Comparison of ENCODE assay signal across 8 cellular contexts in genomic region chr17:7833011-7833794, GRCh38. TPM values are rescaled to one million over a fixed set of nuclear protein-coding genes. Genes with fewer than 3 reads are reported as not detected.
DNase-seq lines count a peak whose midpoint lies in the region; ATAC-seq, FAIRE-seq and TF ChIP-seq lines count a peak whose summit lies in the region.

No MANE protein-coding gene starts in this region.

- H3K9me3 Mint-ChIP-seq in activated naive CD4-positive, alpha-beta T cell treated with anti-CD3 and anti-CD28 coated beads for 36 hours, result no peaks in the 10 kb centered on the region

- H3K4me2 ChIP-seq in K562 (ENCODE audit: insufficient read depth, low read length), result peak overlapping the region; percentile 80

- FAIRE-seq in K562 (lab: Jason Lieb, UNC), result no peak

- CTCF ChIA-PET in activated naive CD4-positive, alpha-beta T cell treated with anti-CD3 and anti-CD28 coated beads for 36 hours (lab: Charles Lee), result interaction anchor here (0.8 to 3.0 kb wide), 6 partner anchors 9 to 100 kb away, joined by 3 to 17 read pairs (median 4); no protein-coding TSS in a partner anchor
- CTCF ChIA-PET in K562 (lab: Yijun Ruan, JAX; ENCODE audit: low intra/inter-chr PET ratio), result no interaction called here

- ATAC-seq in K562, result no peak
- no peak for ATAC-seq in lower lobe of right lung
- no peak for ATAC-seq in HG03175 (IDR thresholded peaks at IDR 0.05; ENCODE audit: unreplicated experiment)

- H3K36me3 ChIP-seq in K562 (ENCODE audit: control insufficient read depth, insufficient read depth, low read length) (no peaks in the 10 kb centered on the region), lower lobe of right lung (no peaks in the 10 kb centered on the region), tibial nerve (no peaks in the 10 kb centered on the region)

- no peak for DNase-seq in activated naive CD4-positive, alpha-beta T cell treated with anti-CD3 and anti-CD28 coated beads for 36 hours
- no peak for DNase-seq in activated naive CD4-positive, alpha-beta T cell treated with Interleukin-2 at 50 U/mL for 16 hours
- DNase-seq in K562 (ENCODE audit: extremely low read depth in 1 of 4, low spot score in 3 of 4) (no peak), lower lobe of right lung (no peak), tibial nerve (ENCODE audit: low spot score in 2 of 2) (no peak), cortex of kidney (lab: John Stamatoyannopoulos, UW) (no peak), ecto neural progenitor cell (ENCODE audit: low spot score) (no peak)

- peaks cover 14 to 17% of the 10 kb centered on the region in 2 experiments; a peak in 4 of 5 replicates for H3K27me3 ChIP-seq in K562 (ENCODE audit: control insufficient read depth in 2 of 2, insufficient read depth in 2 of 2, low read length in 2 of 2)
- H3K27me3 ChIP-seq in lower lobe of right lung (ENCODE audit: low read depth), result peaks cover 3% of the 10 kb centered on the region
- H3K27me3 ChIP-seq in tibial nerve, result peaks cover 0 to 18% of the 10 kb centered on the region in 2 donors

- peak overlapping the region; percentile 23 for H3K27ac Mint-ChIP-seq in activated naive CD4-positive, alpha-beta T cell treated with anti-CD3 and anti-CD28 coated beads for 36 hours

- TF ChIP-seq RAD21 in K562 (CRISPR knock-in tag; conservative IDR thresholded peaks at IDR 0.05 in 1 of 2, IDR thresholded peaks at IDR 0.05 in 1 of 2), result no peak

- H2AFZ ChIP-seq in K562 (ENCODE audit: low read depth, low read length), result peak overlapping the region; percentile 87

- no peaks in the 10 kb centered on the region for H3K27me3 Mint-ChIP-seq in activated naive CD4-positive, alpha-beta T cell treated with anti-CD3 and anti-CD28 coated beads for 36 hours (ENCODE audit: low read depth)

- H3K9me3 ChIP-seq in K562 (replicated peaks; ENCODE audit: control insufficient read depth, insufficient read depth, low read depth, low read length) (no peaks in the 10 kb centered on the region), lower lobe of right lung (no peaks in the 10 kb centered on the region), tibial nerve (no peaks in the 10 kb centered on the region)

- POLR2A ChIA-PET in K562 (lab: Yijun Ruan, JAX), result interaction anchor here (0.6 to 1.2 kb wide), 4 partner anchors 9 to 50 kb away, joined by 3 to 4 read pairs (median 4); no protein-coding TSS in a partner anchor

- WGBS in K562 (ENCODE audit: insufficient coverage, low coverage, missing lambda C conversion rate), result 45% methylated on average over 10 of the region's 19 CpGs
- 28 to 43% methylated on average over 19 of the region's 19 CpGs for WGBS in tibial nerve, 2 donors

- no peaks in the 10 kb centered on the region; the same call in 2 of the 3 replicates for H3K79me2 ChIP-seq in K562 (ENCODE audit: control insufficient read depth, insufficient read depth, low read length)

- no peaks in the 10 kb centered on the region for H3K9me1 ChIP-seq in K562 (ENCODE audit: control insufficient read depth, insufficient read depth, low read length)

- no peak for TF ChIP-seq CTCF in K562 (IDR thresholded peaks at IDR 0.05 in 2 of 3, conservative IDR thresholded peaks at IDR 0.05 in 1 of 3; ENCODE audit: insufficient read depth in 2 of 3, low read depth in 1 of 3, low read length in 3 of 3)
- no peak for TF ChIP-seq CTCF in lower lobe of right lung (IDR thresholded peaks at IDR 0.05)
- no peak for TF ChIP-seq CTCF in tibial nerve (IDR thresholded peaks at IDR 0.05)

- H3K4me3 ChIP-seq in K562 (peak overlapping the region; percentile 65), lower lobe of right lung (peak overlapping the region; percentile 87), tibial nerve (peak overlapping the region; percentile 65 to 95 (median 75))

- H3K27ac ChIP-seq in K562 (ENCODE audit: extremely low read depth, low read depth, low read length), result no peak overlapping the region
- peak overlapping the region; percentile 99 for H3K27ac ChIP-seq in lower lobe of right lung
- H3K27ac ChIP-seq in tibial nerve, result peak overlapping the region in 3 of 4 donors; percentile 96 to 99 (median 97)

- in situ Hi-C loops in K562 (cut with MboI), result no loop called here

- TF ChIP-seq EP300 in K562 (IDR thresholded peaks at IDR 0.05; ENCODE audit: low read length) (no peak), tibial nerve (IDR thresholded peaks at IDR 0.05) (no peak)

- no peaks in the 10 kb centered on the region for H4K20me1 ChIP-seq in K562 (replicated peaks; ENCODE audit: control insufficient read depth, insufficient read depth, low read length)

- peaks cover 26% of the 10 kb centered on the region for H3K4me1 Mint-ChIP-seq in activated naive CD4-positive, alpha-beta T cell treated with anti-CD3 and anti-CD28 coated beads for 36 hours (ENCODE audit: low read depth)

- peaks cover 18 to 38% of the 10 kb centered on the region in 2 experiments for H3K4me1 ChIP-seq in K562 (replicated peaks in 1 of 2; ENCODE audit: control insufficient read depth in 2 of 2, insufficient read depth in 2 of 2, low read length in 2 of 2)
- H3K4me1 ChIP-seq in lower lobe of right lung, result peaks cover 15% of the 10 kb centered on the region
- peaks cover 0 to 29% (median 25%) of the 10 kb centered on the region in 4 donors for H3K4me1 ChIP-seq in tibial nerve

- H3K4me3 Mint-ChIP-seq in activated naive CD4-positive, alpha-beta T cell treated with anti-CD3 and anti-CD28 coated beads for 36 hours, result peak overlapping the region; percentile 93

- peak overlapping the region in 1 of 2 experiments; percentile 55; a peak in 3 of 4 replicates for H3K9ac ChIP-seq in K562 (ENCODE audit: insufficient read depth in 1 of 2, low read depth in 2 of 2, low read length in 2 of 2)

- no peak for TF ChIP-seq POLR2A in K562 (conservative IDR thresholded peaks at IDR 0.05)
- no peak for TF ChIP-seq POLR2A in tibial nerve (IDR thresholded peaks at IDR 0.05)

- intact Hi-C loops in activated naive CD4-positive, alpha-beta T cell treated with anti-CD3 and anti-CD28 coated beads for 36 hours (cut with micrococcal nuclease), result loop anchor here (10.0 kb wide), 1 partner anchor 452 kb away; the partner anchor contains the start of gene RANGRF
- intact Hi-C loops in K562 (cut with micrococcal nuclease), result loop anchor here (10.0 kb wide), 2 partner anchors 62 to 292 kb away; partner anchors contain the start of gene HES7
- intact Hi-C loops in lower lobe of right lung (cut with DNase I), result no loop called here

- H3K36me3 Mint-ChIP-seq in activated naive CD4-positive, alpha-beta T cell treated with anti-CD3 and anti-CD28 coated beads for 36 hours (ENCODE audit: low read depth), result no peaks in the 10 kb centered on the region

- no TSS peak for BruUV-seq in K562 (replicated peaks; lab: Mats Ljungman, UMichigan)

RNA-seq across cellular contexts. Expression of gene KDM6B, which starts 0.8 kb away (rescaled TPM):
- total RNA-seq in activated naive CD4-positive, alpha-beta T cell treated with anti-CD3 and anti-CD28 coated beads for 36 hours, result 10 to 100 TPM; 22.7 to 24.1 TPM
- total RNA-seq in K562 (2011; cell fraction: chromatin; rRNA removed; ENCODE audit: low replicate concordance), result 35.9 and 42.7 TPM in 2 replicates
- 14.5 and 17.1 TPM in 2 replicates for total RNA-seq in K562 (2011; cell fraction: nucleolus; rRNA removed)
- 33.6 and 57.3 TPM in 2 replicates for total RNA-seq in K562 (2011; cell fraction: nucleoplasm; rRNA removed)
- total RNA-seq in K562 (2014; rRNA removed) (2.7 and 5.0 TPM in 2 replicates), K562 (2014; rRNA removed; fragmentation: Illumina TruSeq; extraction: Trizol) (1.4 and 2.2 TPM in 2 replicates), K562 (2015; rRNA removed; fragmentation: Illumina TruSeq; extraction: Trizol) (0.47 and 0.98 TPM in 2 replicates), K562 (2021) (19.0 and 22.9 TPM in 2 replicates), lower lobe of right lung (46.1 TPM), tibial nerve (10 to 100 TPM in 2 of 4 donors, 1 to 10 TPM in 2; 7.5 to 10.8 (median 9.7) TPM)
- polyA plus RNA-seq in K562 (2011; rRNA removed) (0.32 and 0.99 TPM in 2 replicates), K562 (2014; fragmentation: Illumina TruSeq; extraction: Trizol) (3.9 and 6.1 TPM in 2 replicates), K562 (2014; fragmentation: Nextera tagmentation; extraction: Ambion mirVana) (under 1 TPM; 0.01 to 0.06 TPM), K562 (2014; rRNA removed) (2.7 and 3.0 TPM in 2 replicates)
- 0.32 and 0.33 TPM in 2 replicates for polyA plus RNA-seq in K562 (2011; cell fraction: cytosol; rRNA removed)
- 5.9 and 6.5 TPM in 2 replicates for polyA plus RNA-seq in K562 (2011; cell fraction: nucleus; rRNA removed)
- polyA plus RNA-seq in K562 (2012), result 4.8 and 14.4 TPM in 2 replicates
- polyA minus RNA-seq in K562 (2011; rRNA and poly(A)+ RNA removed), result 1.7 and 5.4 TPM in 2 replicates
- polyA minus RNA-seq in K562 (2011; cell fraction: cytosol; rRNA and poly(A)+ RNA removed), result 4.2 and 4.6 TPM in 2 replicates
- polyA minus RNA-seq in K562 (2011; cell fraction: nucleus; rRNA and poly(A)+ RNA removed), result 5.1 and 21.4 TPM in 2 replicates

RNA-seq across cellular contexts. Expression of gene TMEM88, which starts 21.7 kb away (rescaled TPM):
- 1 to 10 TPM; 1.2 to 1.5 TPM for total RNA-seq in activated naive CD4-positive, alpha-beta T cell treated with anti-CD3 and anti-CD28 coated beads for 36 hours
- total RNA-seq in K562 (2011; cell fraction: chromatin; rRNA removed; ENCODE audit: low replicate concordance), result 4.3 and 8.8 TPM in 2 replicates
- total RNA-seq in K562 (2011; cell fraction: nucleolus; rRNA removed), result 3.3 and 4.3 TPM in 2 replicates
- 2.1 and 4.4 TPM in 2 replicates for total RNA-seq in K562 (2011; cell fraction: nucleoplasm; rRNA removed)
- total RNA-seq in K562 (2014; rRNA removed) (0.32 TPM in 1 of 2 replicates, not detected in the other), K562 (2014; rRNA removed; fragmentation: Illumina TruSeq; extraction: Trizol) (not detected in 2 replicates), K562 (2015; rRNA removed; fragmentation: Illumina TruSeq; extraction: Trizol) (not detected in 2 replicates), K562 (2021) (1.0 and 1.4 TPM in 2 replicates), lower lobe of right lung (12.0 TPM), tibial nerve (10 to 100 TPM in 3 of 4 donors, 1 to 10 TPM in 1; 9.2 to 41.7 (median 25.6) TPM)
- polyA plus RNA-seq in K562 (2011; rRNA removed) (0.12 and 0.13 TPM in 2 replicates), K562 (2014; fragmentation: Illumina TruSeq; extraction: Trizol) (0.42 TPM in 2 replicates), K562 (2014; fragmentation: Nextera tagmentation; extraction: Ambion mirVana) (under 1 TPM in 1 of 2 experiments, not detected in 1; 0.10 TPM), K562 (2014; rRNA removed) (0.40 TPM in 1 of 2 replicates, not detected in the other)
- 0.16 and 0.18 TPM in 2 replicates for polyA plus RNA-seq in K562 (2011; cell fraction: cytosol; rRNA removed)
- 1.1 and 2.4 TPM in 2 replicates for polyA plus RNA-seq in K562 (2011; cell fraction: nucleus; rRNA removed)
- polyA plus RNA-seq in K562 (2012), result 0.33 and 1.8 TPM in 2 replicates
- polyA minus RNA-seq in K562 (2011; rRNA and poly(A)+ RNA removed), result not detected in 2 replicates
- polyA minus RNA-seq in K562 (2011; cell fraction: cytosol; rRNA and poly(A)+ RNA removed), result not detected in 2 replicates
- polyA minus RNA-seq in K562 (2011; cell fraction: nucleus; rRNA and poly(A)+ RNA removed), result 0.27 and 0.78 TPM in 2 replicates

RNA-seq across cellular contexts. Expression of gene NAA38, which starts 24.2 kb away (rescaled TPM):
- total RNA-seq in activated naive CD4-positive, alpha-beta T cell treated with anti-CD3 and anti-CD28 coated beads for 36 hours, result 10 to 100 TPM; 75.0 to 75.3 TPM
- total RNA-seq in K562 (2011; cell fraction: chromatin; rRNA removed; ENCODE audit: low replicate concordance), result 6.8 and 9.8 TPM in 2 replicates
- 15.5 and 19.7 TPM in 2 replicates for total RNA-seq in K562 (2011; cell fraction: nucleolus; rRNA removed)
- 10.8 and 15.5 TPM in 2 replicates for total RNA-seq in K562 (2011; cell fraction: nucleoplasm; rRNA removed)
- total RNA-seq in K562 (2014; rRNA removed) (99.8 TPM in 2 replicates), K562 (2014; rRNA removed; fragmentation: Illumina TruSeq; extraction: Trizol) (13.3 and 16.4 TPM in 2 replicates), K562 (2015; rRNA removed; fragmentation: Illumina TruSeq; extraction: Trizol) (52.6 and 57.3 TPM in 2 replicates), K562 (2021) (54.7 and 61.2 TPM in 2 replicates), lower lobe of right lung (61.5 TPM), tibial nerve (100 to 1,000 TPM; 104 to 198 (median 167) TPM)
- polyA plus RNA-seq in K562 (2011; rRNA removed) (34.5 and 39.9 TPM in 2 replicates), K562 (2014; fragmentation: Illumina TruSeq; extraction: Trizol) (19.1 and 32.8 TPM in 2 replicates), K562 (2014; fragmentation: Nextera tagmentation; extraction: Ambion mirVana) (10 to 100 TPM; 70.4 to 90.4 TPM), K562 (2014; rRNA removed) (87.3 and 104 TPM in 2 replicates)
- polyA plus RNA-seq in K562 (2011; cell fraction: cytosol; rRNA removed), result 53.5 and 108 TPM in 2 replicates
- polyA plus RNA-seq in K562 (2011; cell fraction: nucleus; rRNA removed), result 33.4 and 45.6 TPM in 2 replicates
- 56.0 and 83.5 TPM in 2 replicates for polyA plus RNA-seq in K562 (2012)
- 4.0 and 5.2 TPM in 2 replicates for polyA minus RNA-seq in K562 (2011; rRNA and poly(A)+ RNA removed)
- 26.4 and 63.1 TPM in 2 replicates for polyA minus RNA-seq in K562 (2011; cell fraction: cytosol; rRNA and poly(A)+ RNA removed)
- polyA minus RNA-seq in K562 (2011; cell fraction: nucleus; rRNA and poly(A)+ RNA removed), result 11.7 and 17.4 TPM in 2 replicates

RNA-seq across cellular contexts. Expression of gene CYB5D1, which starts 24.6 kb away (rescaled TPM):
- total RNA-seq in activated naive CD4-positive, alpha-beta T cell treated with anti-CD3 and anti-CD28 coated beads for 36 hours, result 1 to 10 TPM; 6.1 to 6.5 TPM
- 5.6 and 9.9 TPM in 2 replicates for total RNA-seq in K562 (2011; cell fraction: chromatin; rRNA removed; ENCODE audit: low replicate concordance)
- 6.5 and 8.8 TPM in 2 replicates for total RNA-seq in K562 (2011; cell fraction: nucleolus; rRNA removed)
- 5.0 and 6.4 TPM in 2 replicates for total RNA-seq in K562 (2011; cell fraction: nucleoplasm; rRNA removed)
- 4.7 and 6.0 TPM in 2 replicates for total RNA-seq in K562 (2014; rRNA removed)
- total RNA-seq in K562 (2014; rRNA removed; fragmentation: Illumina TruSeq; extraction: Trizol), result 5.7 and 5.8 TPM in 2 replicates
- total RNA-seq in K562 (2015; rRNA removed; fragmentation: Illumina TruSeq; extraction: Trizol), result 6.4 and 7.6 TPM in 2 replicates
- total RNA-seq in K562 (2021), result 6.9 and 7.8 TPM in 2 replicates
- 4.2 and 7.2 TPM in 2 replicates for polyA plus RNA-seq in K562 (2011; rRNA removed)
- polyA plus RNA-seq in K562 (2011; cell fraction: cytosol; rRNA removed), result 4.6 and 5.4 TPM in 2 replicates
- polyA plus RNA-seq in K562 (2011; cell fraction: nucleus; rRNA removed), result 7.7 and 13.1 TPM in 2 replicates
- polyA plus RNA-seq in K562 (2012), result 2.8 and 5.2 TPM in 2 replicates
- polyA plus RNA-seq in K562 (2014; fragmentation: Illumina TruSeq; extraction: Trizol), result 7.3 and 7.9 TPM in 2 replicates
- 1 to 10 TPM; 2.4 to 5.7 TPM for polyA plus RNA-seq in K562 (2014; fragmentation: Nextera tagmentation; extraction: Ambion mirVana)
- 4.8 and 7.5 TPM in 2 replicates for polyA plus RNA-seq in K562 (2014; rRNA removed)
- polyA minus RNA-seq in K562 (2011; rRNA and poly(A)+ RNA removed), result 2.1 and 5.2 TPM in 2 replicates
- polyA minus RNA-seq in K562 (2011; cell fraction: cytosol; rRNA and poly(A)+ RNA removed), result 1.9 and 2.5 TPM in 2 replicates
- polyA minus RNA-seq in K562 (2011; cell fraction: nucleus; rRNA and poly(A)+ RNA removed), result 5.5 and 8.3 TPM in 2 replicates
- 12.6 TPM for total RNA-seq in lower lobe of right lung
- 10 to 100 TPM in 2 of 4 donors, 1 to 10 TPM in 2; 9.4 to 13.6 (median 11.1) TPM for total RNA-seq in tibial nerve

RNA-seq across cellular contexts. Expression of gene CHD3, which starts 55.4 kb away (rescaled TPM):
- 100 to 1,000 TPM; 180 to 185 TPM for total RNA-seq in activated naive CD4-positive, alpha-beta T cell treated with anti-CD3 and anti-CD28 coated beads for 36 hours
- total RNA-seq in K562 (2011; cell fraction: chromatin; rRNA removed; ENCODE audit: low replicate concordance), result 101 and 117 TPM in 2 replicates
- 47.2 and 48.0 TPM in 2 replicates for total RNA-seq in K562 (2011; cell fraction: nucleolus; rRNA removed)
- 69.7 and 83.1 TPM in 2 replicates for total RNA-seq in K562 (2011; cell fraction: nucleoplasm; rRNA removed)
- 34.8 and 36.7 TPM in 2 replicates for total RNA-seq in K562 (2014; rRNA removed)
- 14.6 and 15.2 TPM in 2 replicates for total RNA-seq in K562 (2014; rRNA removed; fragmentation: Illumina TruSeq; extraction: Trizol)
- 19.8 and 21.2 TPM in 2 replicates for total RNA-seq in K562 (2015; rRNA removed; fragmentation: Illumina TruSeq; extraction: Trizol)
- 30.6 and 38.2 TPM in 2 replicates for total RNA-seq in K562 (2021)
- 12.2 and 15.7 TPM in 2 replicates for polyA plus RNA-seq in K562 (2011; rRNA removed)
- 16.1 and 25.2 TPM in 2 replicates for polyA plus RNA-seq in K562 (2011; cell fraction: cytosol; rRNA removed)
- polyA plus RNA-seq in K562 (2011; cell fraction: nucleus; rRNA removed), result 70.0 and 86.2 TPM in 2 replicates
- polyA plus RNA-seq in K562 (2012), result 29.2 and 37.9 TPM in 2 replicates
- polyA plus RNA-seq in K562 (2014; fragmentation: Illumina TruSeq; extraction: Trizol), result 24.7 and 24.8 TPM in 2 replicates
- polyA plus RNA-seq in K562 (2014; fragmentation: Nextera tagmentation; extraction: Ambion mirVana), result under 1 TPM; 0.39 to 0.63 TPM
- polyA plus RNA-seq in K562 (2014; rRNA removed), result 27.8 and 33.9 TPM in 2 replicates
- polyA minus RNA-seq in K562 (2011; rRNA and poly(A)+ RNA removed), result 23.8 TPM in 2 replicates
- polyA minus RNA-seq in K562 (2011; cell fraction: cytosol; rRNA and poly(A)+ RNA removed), result 17.8 and 29.3 TPM in 2 replicates
- 24.1 and 28.0 TPM in 2 replicates for polyA minus RNA-seq in K562 (2011; cell fraction: nucleus; rRNA and poly(A)+ RNA removed)
- 77.9 TPM for total RNA-seq in lower lobe of right lung
- total RNA-seq in tibial nerve, result 100 to 1,000 TPM in 3 of 4 donors, 10 to 100 TPM in 1; 80.4 to 202 (median 125) TPM
